18 cellular contexts compared by ENCODE assay signal in genomic region chr3:149723781-149724180, GRCh38. TPM values are rescaled to one million over a fixed set of nuclear protein-coding genes. Genes with fewer than 3 reads are reported as not detected.
DNase-seq lines count a peak whose midpoint lies in the region; ATAC-seq and TF ChIP-seq lines count a peak whose summit lies in the region.
"Had no signal": no experiment of that assay in that cellular context is flagged by ENCODE, and none has a peak within 500 bp of the region (broad histone marks: within the 10 kb centered on the region; RNA-seq: fewer than 3 reads in every experiment).

No MANE protein-coding gene starts in this region.

- H3K9me3 ChIP-seq in smooth muscle cell (replicated peaks; ENCODE audit: low read depth) = peaks cover 3% of the 10 kb centered on the region
- no peaks in the 10 kb centered on the region for H3K9me3 ChIP-seq in body of pancreas
- peaks cover 11% of the 10 kb centered on the region for H3K9me3 ChIP-seq in neural progenitor cell (ENCODE audit: low read depth)

- H3K4me1 Mint-ChIP-seq in neural progenitor cell = no peaks in the 10 kb centered on the region
- H3K4me1 Mint-ChIP-seq in activated CD8-positive, alpha-beta T cell treated with anti-CD3 and anti-CD28 coated beads, Interleukin-2, amount 10 ng/mL, durations not matched to agents 7 days and 5 days (ENCODE audit: low read depth) = no peaks in the 10 kb centered on the region
- H3K4me1 Mint-ChIP-seq: B cell had no signal

- peaks cover 28% of the 10 kb centered on the region for H3K9me3 Mint-ChIP-seq in neural progenitor cell
- peaks cover 13% of the 10 kb centered on the region for H3K9me3 Mint-ChIP-seq in activated CD8-positive, alpha-beta T cell treated with anti-CD3 and anti-CD28 coated beads, Interleukin-2, amount 10 ng/mL, durations not matched to agents 7 days and 5 days (ENCODE audit: insufficient read depth)

- H3K27ac Mint-ChIP-seq in neural progenitor cell = no peak overlapping the region
- no peak overlapping the region for H3K27ac Mint-ChIP-seq in activated CD8-positive, alpha-beta T cell treated with anti-CD3 and anti-CD28 coated beads, Interleukin-2, amount 10 ng/mL, durations not matched to agents 7 days and 5 days
- H3K27ac Mint-ChIP-seq: B cell; CD8-positive, alpha-beta T cell had no signal

- no peaks in the 10 kb centered on the region for H3K36me3 Mint-ChIP-seq in neural progenitor cell
- peaks cover 8% of the 10 kb centered on the region for H3K36me3 Mint-ChIP-seq in activated CD8-positive, alpha-beta T cell treated with anti-CD3 and anti-CD28 coated beads, Interleukin-2, amount 10 ng/mL, durations not matched to agents 7 days and 5 days (ENCODE audit: low read depth)

- H3K4me1 ChIP-seq in smooth muscle cell (ENCODE audit: low read depth) (no peaks in the 10 kb centered on the region), body of pancreas (no peaks in the 10 kb centered on the region), neural progenitor cell (no peaks in the 10 kb centered on the region)

- no peak overlapping the region for H3K9ac ChIP-seq in smooth muscle cell (ENCODE audit: low read depth)
- H3K9ac ChIP-seq in neural progenitor cell = no peak overlapping the region
- H3K9ac ChIP-seq: BLaER1 treated with 17β-estradiol and CSF1 and Interleukin-3, amounts not matched to agents 10 nM and 100 nM had no signal

- intact Hi-C loops in body of pancreas (cut with DNase I) = no loop called here

- H3K27me3 ChIP-seq in smooth muscle cell (ENCODE audit: low read depth) = no peaks in the 10 kb centered on the region
- H3K27me3 ChIP-seq in body of pancreas = no peaks in the 10 kb centered on the region
- no peaks in the 10 kb centered on the region for H3K27me3 ChIP-seq in neural progenitor cell
- H3K27me3 ChIP-seq: BLaER1 treated with 17β-estradiol and CSF1 and Interleukin-3, amounts not matched to agents 10 nM and 100 nM had no signal

- H4K20me1 ChIP-seq in smooth muscle cell (ENCODE audit: low read depth) (no peaks in the 10 kb centered on the region), neural progenitor cell (ENCODE audit: low read depth) (no peaks in the 10 kb centered on the region)
- H4K20me1 ChIP-seq: BLaER1 treated with 17β-estradiol and CSF1 and Interleukin-3, amounts not matched to agents 10 nM and 100 nM had no signal

- no peak for ATAC-seq in body of pancreas
- no peak for ATAC-seq in activated CD8-positive, alpha-beta T cell treated with anti-CD3 and anti-CD28 coated beads, Interleukin-2, amount 10 ng/mL, durations not matched to agents 7 days and 5 days
- ATAC-seq: CD8-positive, alpha-beta T cell; HCT116; K562 had no signal

- CTCF ChIA-PET in activated CD8-positive, alpha-beta T cell treated with anti-CD3 and anti-CD28 coated beads, Interleukin-2, amount 10 ng/mL, durations not matched to agents 7 days and 5 days (lab: Charles Lee) = no interaction called here

- TF ChIP-seq CTCF in smooth muscle cell (IDR thresholded peaks at IDR 0.05; ENCODE audit: borderline replicate concordance, insufficient read depth, poor library complexity, severe bottlenecking) = no peak
- TF ChIP-seq CTCF in body of pancreas (IDR thresholded peaks at IDR 0.05) = no peak
- no peak for TF ChIP-seq CTCF in neural progenitor cell (IDR thresholded peaks at IDR 0.05)

- no peak for TF ChIP-seq POLR2A in body of pancreas (IDR thresholded peaks at IDR 0.05)

- POLR2A ChIA-PET in activated CD8-positive, alpha-beta T cell treated with anti-CD3 and anti-CD28 coated beads, Interleukin-2, amount 10 ng/mL, durations not matched to agents 7 days and 5 days (lab: Charles Lee) = no interaction called here

- DNase-seq in AML-193 (lab: John Stamatoyannopoulos, UW) (peak; percentile 9 to 21), amniotic epithelial cell (ENCODE audit: low read depth) (peak; percentile 32), fibroblast of peridontal ligament (ENCODE audit: extremely low read depth) (peak; percentile 41), smooth muscle cell (lab: John Stamatoyannopoulos, UW; ENCODE audit: unreplicated experiment) (no peak), body of pancreas (no peak), neural progenitor cell (ENCODE audit: low spot score) (no peak)
- DNase-seq in activated CD8-positive, alpha-beta T cell treated with anti-CD3 and anti-CD28 coated beads, Interleukin-2, amount 10 ng/mL, durations not matched to agents 7 days and 5 days = no peak
- DNase-seq: ACHN; CD8-positive, alpha-beta T cell; DMS79; GDM1; GOT3; H7; IMR-90 had no signal

- no peaks in the 10 kb centered on the region for H3F3A ChIP-seq in smooth muscle cell (ENCODE audit: low read depth)
- H3F3A ChIP-seq in neural progenitor cell (ENCODE audit: low read depth) = no peaks in the 10 kb centered on the region

- H3K36me3 ChIP-seq in smooth muscle cell (ENCODE audit: low read depth) = no peaks in the 10 kb centered on the region
- H3K36me3 ChIP-seq in body of pancreas (replicated peaks in 1 of 2; ENCODE audit: insufficient read depth in 1 of 2, low read depth in 2 of 2) = no peaks in the 10 kb centered on the region
- no peaks in the 10 kb centered on the region for H3K36me3 ChIP-seq in neural progenitor cell
- H3K36me3 ChIP-seq: BLaER1 treated with 17β-estradiol and CSF1 and Interleukin-3, amounts not matched to agents 10 nM and 100 nM had no signal

- H3K4me2 ChIP-seq in smooth muscle cell (no peak overlapping the region), neural progenitor cell (no peak overlapping the region)
- H3K4me2 ChIP-seq: BLaER1 treated with 17β-estradiol and CSF1 and Interleukin-3, amounts not matched to agents 10 nM and 100 nM had no signal

- H3K4me3 ChIP-seq in smooth muscle cell (no peak overlapping the region), body of pancreas (no peak overlapping the region), neural progenitor cell (no peak overlapping the region)
- H3K4me3 ChIP-seq: BLaER1 treated with 17β-estradiol and CSF1 and Interleukin-3, amounts not matched to agents 10 nM and 100 nM; K562 had no signal

- H3K79me2 ChIP-seq in smooth muscle cell (ENCODE audit: low read depth) (no peaks in the 10 kb centered on the region), neural progenitor cell (ENCODE audit: low read depth) (no peaks in the 10 kb centered on the region)

- H2AFZ ChIP-seq in smooth muscle cell (ENCODE audit: low read depth) = no peak overlapping the region
- H2AFZ ChIP-seq in neural progenitor cell (replicated peaks) = no peak overlapping the region

- H3K27me3 Mint-ChIP-seq in neural progenitor cell (ENCODE audit: insufficient read depth, low read depth) = peaks cover 2% of the 10 kb centered on the region
- peaks cover 5% of the 10 kb centered on the region for H3K27me3 Mint-ChIP-seq in activated CD8-positive, alpha-beta T cell treated with anti-CD3 and anti-CD28 coated beads, Interleukin-2, amount 10 ng/mL, durations not matched to agents 7 days and 5 days (ENCODE audit: low read depth)

- H3K27ac ChIP-seq in smooth muscle cell (ENCODE audit: low read depth) (no peak overlapping the region), body of pancreas (no peak overlapping the region), neural progenitor cell (no peak overlapping the region)
- H3K27ac ChIP-seq: BLaER1 treated with 17β-estradiol and CSF1 and Interleukin-3, amounts not matched to agents 10 nM and 100 nM had no signal

- H3K4me3 Mint-ChIP-seq in neural progenitor cell = no peak overlapping the region
- H3K4me3 Mint-ChIP-seq in activated CD8-positive, alpha-beta T cell treated with anti-CD3 and anti-CD28 coated beads, Interleukin-2, amount 10 ng/mL, durations not matched to agents 7 days and 5 days = no peak overlapping the region
- H3K4me3 Mint-ChIP-seq: B cell; CD8-positive, alpha-beta T cell had no signal

RNA-seq across cellular contexts. Expression of gene COMMD2, which starts 28.5 kb away (rescaled TPM):
- total RNA-seq in smooth muscle cell (52.0 and 56.3 TPM in 2 replicates), body of pancreas (10 to 100 TPM in 1 of 2 donors, 1 to 10 TPM in 1; 8.2 to 41.2 TPM), neural progenitor cell (ENCODE audit: low replicate concordance) (46.8 and 110 TPM in 2 replicates)
- polyA plus RNA-seq in smooth muscle cell = 38.9 and 47.5 TPM in 2 replicates
- total RNA-seq in activated CD8-positive, alpha-beta T cell treated with anti-CD3 and anti-CD28 coated beads, Interleukin-2, amount 10 ng/mL, durations not matched to agents 7 days and 5 days = 10 to 100 TPM; 32.3 to 35.1 TPM

Comparison
In these comparisons a context has a peak if more than half of its experiments do, and no peak if none do; other contexts are left out.
1. DNase-seq: peak in AML-193 (2 of 2), amniotic epithelial cell (single experiment) and fibroblast of peridontal ligament (single experiment); none in smooth muscle cell (single experiment), body of pancreas (0 of 4), neural progenitor cell (single experiment) and activated CD8-positive, alpha-beta T cell treated with anti-CD3 and anti-CD28 coated beads, Interleukin-2, amount 10 ng/mL, durations not matched to agents 7 days and 5 days (single experiment).